1 cellular context compared by ENCODE assay signal in the genomic region with DNA sequence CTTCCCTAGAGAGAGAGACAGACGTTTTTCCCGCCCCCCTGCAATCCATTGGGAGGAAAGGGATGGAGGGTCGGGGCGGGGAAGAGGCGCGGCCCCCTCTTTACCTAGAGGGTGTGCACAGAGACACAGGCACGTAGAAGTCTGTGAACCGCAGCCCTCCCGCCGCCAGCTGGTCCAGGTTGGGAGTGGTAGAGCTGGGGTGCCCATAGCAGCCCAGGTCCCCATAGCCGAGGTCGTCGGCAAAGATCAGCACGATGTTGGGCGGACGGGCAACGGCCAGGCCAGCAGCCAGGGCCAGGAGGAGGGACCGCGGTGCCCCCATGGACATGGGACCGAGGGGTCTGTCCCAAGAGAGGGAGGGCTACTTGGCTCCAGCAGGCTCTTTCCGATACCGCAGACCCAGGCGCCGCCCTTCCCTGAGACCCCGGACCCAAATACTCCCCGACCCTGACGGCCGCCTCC.
TF ChIP-seq lines count a peak whose summit lies in the region.

No MANE protein-coding gene starts in this region.

TF ChIP-seq in liver, 16 proteins besides CTCF, POLR2A, EP300 and RAD21 (continued from another document):
- TF ChIP-seq, protein P1, sequence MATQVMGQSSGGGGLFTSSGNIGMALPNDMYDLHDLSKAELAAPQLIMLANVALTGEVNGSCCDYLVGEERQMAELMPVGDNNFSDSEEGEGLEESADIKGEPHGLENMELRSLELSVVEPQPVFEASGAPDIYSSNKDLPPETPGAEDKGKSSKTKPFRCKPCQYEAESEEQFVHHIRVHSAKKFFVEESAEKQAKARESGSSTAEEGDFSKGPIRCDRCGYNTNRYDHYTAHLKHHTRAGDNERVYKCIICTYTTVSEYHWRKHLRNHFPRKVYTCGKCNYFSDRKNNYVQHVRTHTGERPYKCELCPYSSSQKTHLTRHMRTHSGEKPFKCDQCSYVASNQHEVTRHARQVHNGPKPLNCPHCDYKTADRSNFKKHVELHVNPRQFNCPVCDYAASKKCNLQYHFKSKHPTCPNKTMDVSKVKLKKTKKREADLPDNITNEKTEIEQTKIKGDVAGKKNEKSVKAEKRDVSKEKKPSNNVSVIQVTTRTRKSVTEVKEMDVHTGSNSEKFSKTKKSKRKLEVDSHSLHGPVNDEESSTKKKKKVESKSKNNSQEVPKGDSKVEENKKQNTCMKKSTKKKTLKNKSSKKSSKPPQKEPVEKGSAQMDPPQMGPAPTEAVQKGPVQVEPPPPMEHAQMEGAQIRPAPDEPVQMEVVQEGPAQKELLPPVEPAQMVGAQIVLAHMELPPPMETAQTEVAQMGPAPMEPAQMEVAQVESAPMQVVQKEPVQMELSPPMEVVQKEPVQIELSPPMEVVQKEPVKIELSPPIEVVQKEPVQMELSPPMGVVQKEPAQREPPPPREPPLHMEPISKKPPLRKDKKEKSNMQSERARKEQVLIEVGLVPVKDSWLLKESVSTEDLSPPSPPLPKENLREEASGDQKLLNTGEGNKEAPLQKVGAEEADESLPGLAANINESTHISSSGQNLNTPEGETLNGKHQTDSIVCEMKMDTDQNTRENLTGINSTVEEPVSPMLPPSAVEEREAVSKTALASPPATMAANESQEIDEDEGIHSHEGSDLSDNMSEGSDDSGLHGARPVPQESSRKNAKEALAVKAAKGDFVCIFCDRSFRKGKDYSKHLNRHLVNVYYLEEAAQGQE (IDR thresholded peaks at IDR 0.05): no peak
- TF ChIP-seq, protein P2, sequence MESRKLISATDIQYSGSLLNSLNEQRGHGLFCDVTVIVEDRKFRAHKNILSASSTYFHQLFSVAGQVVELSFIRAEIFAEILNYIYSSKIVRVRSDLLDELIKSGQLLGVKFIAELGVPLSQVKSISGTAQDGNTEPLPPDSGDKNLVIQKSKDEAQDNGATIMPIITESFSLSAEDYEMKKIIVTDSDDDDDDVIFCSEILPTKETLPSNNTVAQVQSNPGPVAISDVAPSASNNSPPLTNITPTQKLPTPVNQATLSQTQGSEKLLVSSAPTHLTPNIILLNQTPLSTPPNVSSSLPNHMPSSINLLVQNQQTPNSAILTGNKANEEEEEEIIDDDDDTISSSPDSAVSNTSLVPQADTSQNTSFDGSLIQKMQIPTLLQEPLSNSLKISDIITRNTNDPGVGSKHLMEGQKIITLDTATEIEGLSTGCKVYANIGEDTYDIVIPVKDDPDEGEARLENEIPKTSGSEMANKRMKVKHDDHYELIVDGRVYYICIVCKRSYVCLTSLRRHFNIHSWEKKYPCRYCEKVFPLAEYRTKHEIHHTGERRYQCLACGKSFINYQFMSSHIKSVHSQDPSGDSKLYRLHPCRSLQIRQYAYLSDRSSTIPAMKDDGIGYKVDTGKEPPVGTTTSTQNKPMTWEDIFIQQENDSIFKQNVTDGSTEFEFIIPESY (IDR thresholded peaks at IDR 0.05): no peak
TF ChIP-seq in liver: peak in this region for 0.
